In the genomic region with DNA sequence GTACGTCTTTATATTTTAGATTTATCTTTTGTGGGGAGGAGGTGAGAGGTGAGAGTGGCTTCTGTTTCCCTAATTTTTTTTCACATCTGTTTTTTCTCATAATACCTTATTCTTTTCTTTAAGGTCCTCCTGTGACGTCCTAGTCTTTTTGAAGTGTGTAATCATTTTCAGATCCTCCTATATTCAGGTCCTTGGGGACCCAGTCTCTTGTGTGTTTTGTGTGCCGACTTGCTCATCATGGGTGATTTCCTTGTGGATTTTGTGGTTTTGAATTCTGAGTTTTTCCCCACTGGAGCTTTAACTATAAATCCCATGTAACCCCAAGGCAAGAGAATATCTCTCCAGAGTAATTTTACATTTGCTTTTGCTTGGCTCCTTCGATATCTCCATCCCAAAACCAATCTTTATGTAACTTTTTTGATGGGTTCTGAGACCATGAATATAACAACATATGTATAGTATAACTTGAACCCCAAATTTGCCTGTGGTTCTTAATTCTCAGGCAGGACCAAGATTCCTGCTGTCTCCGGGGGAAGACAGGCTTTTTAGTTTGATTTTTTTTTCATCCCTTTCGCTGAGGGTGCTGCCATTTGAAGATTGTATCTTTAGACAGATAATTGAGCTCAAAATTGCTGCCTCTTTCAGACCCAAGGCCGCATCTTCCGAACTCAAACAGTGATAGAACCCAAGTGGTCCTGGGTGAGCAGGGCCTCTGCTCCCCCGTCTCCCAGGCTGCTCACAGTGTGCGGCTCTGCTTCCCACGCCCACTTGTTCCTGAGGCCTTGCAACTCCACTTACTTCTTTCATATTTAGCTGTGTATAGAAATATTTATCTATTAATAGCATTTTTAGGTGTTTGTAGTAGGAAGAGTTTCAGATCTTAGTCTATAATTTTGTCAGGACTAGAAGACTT, we compare ENCODE assay signal across 11 cellular contexts. TPM values are rescaled to one million over a fixed set of nuclear protein-coding genes. Genes with fewer than 3 reads are reported as not detected.
DNase-seq lines count a peak whose midpoint lies in the region; ATAC-seq and TF ChIP-seq lines count a peak whose summit lies in the region.
"Had no signal": no experiment of that assay in that cellular context is flagged by ENCODE, and none has a peak within 500 bp of the region (broad histone marks: within the 10 kb centered on the region; RNA-seq: fewer than 3 reads in every experiment).

No MANE protein-coding gene starts in this region.

- no peaks in the 10 kb centered on the region for H3K9me3 ChIP-seq in Karpas-422 (ENCODE audit: low read length)
- H3K9me3 ChIP-seq in stomach, result no peaks in the 10 kb centered on the region

- H3K36me3 Mint-ChIP-seq in naive B cell, result peaks cover 19 to 41% of the 10 kb centered on the region in 2 donors

- H3K36me3 ChIP-seq in Karpas-422 (ENCODE audit: insufficient read depth, low read length), result peaks cover 14% of the 10 kb centered on the region; the same call in 1 of the 2 replicates
- H3K36me3 ChIP-seq in stomach, result peaks cover 0 to 41% (median 37%) of the 10 kb centered on the region in 4 donors

- intact Hi-C loops in stomach (cut with DNase I; ENCODE audit: low total_unique reads), result no loop called here

- POLR2A ChIA-PET in GM10248 (lab: Yijun Ruan, JAX), result interaction anchor here (0.6 to 1.0 kb wide), 4 partner anchors 12 to 80 kb away, joined by 3 to 4 read pairs (median 3); no protein-coding TSS in a partner anchor

- no peak overlapping the region for H3K9ac ChIP-seq in Karpas-422 (ENCODE audit: low read length)

- peak; percentile 52 for DNase-seq in Karpas-422
- DNase-seq in naive B cell, result peak; percentile 66
- DNase-seq in GM10248 (ENCODE audit: extremely low spot score), result no peak
- DNase-seq in stomach, result no peak
- DNase-seq in NCI-H2196 treated with DMSO at 0.1 percent for 48 hours (lab: John Stamatoyannopoulos, UW; ENCODE audit: unreplicated experiment), result no peak
- DNase-seq: activated gamma-delta T cell treated with Interleukin-2 at 50 U/mL for 16 hours, mesendoderm, NCI-H187 treated with DMSO at 0.1 percent for 48 hours, retina had no signal

- H3K27me3 ChIP-seq in Karpas-422 (ENCODE audit: low read length), result no peaks in the 10 kb centered on the region
- no peaks in the 10 kb centered on the region for H3K27me3 ChIP-seq in stomach

- H3K4me3 ChIP-seq in Karpas-422 (ENCODE audit: low read length), result no peak overlapping the region
- no peak overlapping the region for H3K4me3 ChIP-seq in stomach

- peak overlapping the region; percentile 6 to 63 (median 46) for H3K4me3 Mint-ChIP-seq in naive B cell

- H4K20me1 ChIP-seq in Karpas-422 (ENCODE audit: insufficient read depth, low read depth, low read length), result no peaks in the 10 kb centered on the region

- H3K4me2 ChIP-seq in Karpas-422 (ENCODE audit: low read depth, low read length, poor library complexity, severe bottlenecking), result peak overlapping the region; percentile 55

- ATAC-seq in GM18517 (IDR thresholded peaks at IDR 0.05; ENCODE audit: unreplicated experiment), result peak; percentile 50
- ATAC-seq in GM21529 (IDR thresholded peaks at IDR 0.05; ENCODE audit: unreplicated experiment), result peak; percentile 45
- ATAC-seq in naive B cell (ENCODE audit: low read depth in 2 of 2), result peak; percentile 90 to 94

- H3K27ac ChIP-seq in Karpas-422 (ENCODE audit: low read length) (peak overlapping the region; percentile 65), stomach (no peak overlapping the region)

- H3K4me1 ChIP-seq in Karpas-422 (ENCODE audit: low read length) (peaks cover 34% of the 10 kb centered on the region), stomach (peaks cover 0 to 11% (median 5%) of the 10 kb centered on the region in 4 donors)

- no peak for TF ChIP-seq EP300 in stomach (IDR thresholded peaks at IDR 0.05)

- no peak overlapping the region for H2AFZ ChIP-seq in Karpas-422 (ENCODE audit: low read length)

- H3K9me2 ChIP-seq in Karpas-422 (replicated peaks; ENCODE audit: insufficient read depth, low read length), result no peaks in the 10 kb centered on the region

- H3K79me2 ChIP-seq in Karpas-422 (ENCODE audit: low read length), result peaks cover 25% of the 10 kb centered on the region

- 86 to 94% (median 93%) methylated on average over 11 of the region's 11 CpGs for WGBS in stomach, 5 donors

- CTCF ChIA-PET in GM10248 (lab: Yijun Ruan, JAX), result interaction anchor here (0.8 to 4.1 kb wide), 21 partner anchors 10 to 190 kb away, joined by 3 to 36 read pairs (median 4); no protein-coding TSS in a partner anchor

- peak overlapping the region; percentile 88 to 99 (median 98) for H3K27ac Mint-ChIP-seq in naive B cell

- peaks cover 52 to 73% (median 67%) of the 10 kb centered on the region in 3 donors for H3K4me1 Mint-ChIP-seq in naive B cell

- H3K9me3 Mint-ChIP-seq in naive B cell, result no peaks in the 10 kb centered on the region

- no peak for TF ChIP-seq POLR2A in stomach (IDR thresholded peaks at IDR 0.05)

- TF ChIP-seq CTCF in GM10248 (IDR thresholded peaks at IDR 0.05; ENCODE audit: control extremely low read depth, extremely low read depth, low read depth, missing control alignments), result no peak
- no peak for TF ChIP-seq CTCF in stomach (IDR thresholded peaks at IDR 0.05)

- H3K27me3 Mint-ChIP-seq in naive B cell, result no peaks in the 10 kb centered on the region

RNA-seq across cellular contexts. Expression of a gene that starts 59.1 kb away (rescaled TPM):
- 0.11 TPM in 1 of 2 replicates, not detected in the other for total RNA-seq in Karpas-422 (2014; rRNA removed; shearing (Covaris generic); ENCODE audit: low replicate concordance)
- polyA plus RNA-seq in naive B cell (ENCODE audit: low read depth in 6 of 6) (100 to 1,000 TPM in 5 of 6 donors, 10 to 100 TPM in 1; 98.3 to 487 (median 158) TPM), stomach (1 to 10 TPM; 3.0 to 5.8 (median 4.5) TPM)
- 10 to 100 TPM in 4 of 5 donors, under 1 TPM in 1; 0.58 to 24.4 (median 16.4) TPM for total RNA-seq in stomach

Comparison
In these comparisons a context has a peak if more than half of its experiments do, and no peak if none do; other contexts are left out.
1. DNase-seq: peak in Karpas-422 (single experiment) and naive B cell (single experiment); none in GM10248 (single experiment), stomach (single experiment) and NCI-H2196 treated with DMSO at 0.1 percent for 48 hours (single experiment).
2. Peak in every context shown above with its lines, with median percentiles within 50 percentile points of each other: ATAC-seq.